In the genomic region with DNA sequence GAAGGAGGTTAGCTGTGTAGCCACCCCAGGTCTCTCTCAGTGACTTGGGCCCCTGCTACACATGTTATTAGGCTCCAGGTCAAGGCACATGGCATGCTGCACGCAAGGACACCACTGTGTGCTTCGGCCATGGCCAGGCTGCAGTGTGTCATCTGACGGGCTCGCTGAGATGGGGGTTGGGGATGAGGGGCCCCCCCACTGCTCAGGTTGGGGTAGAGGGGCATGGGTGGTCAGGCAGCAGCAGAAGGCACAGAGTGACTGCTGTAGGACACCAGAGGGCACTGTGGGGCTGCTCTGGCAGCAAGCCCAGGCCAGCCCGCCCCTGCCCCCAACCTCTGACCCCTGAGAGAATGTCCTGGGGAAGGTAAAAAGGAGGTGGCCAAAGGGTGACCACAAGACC, we compare ENCODE assay signal across 8 cellular contexts. TPM values are rescaled to one million over a fixed set of nuclear protein-coding genes. Genes with fewer than 3 reads are reported as not detected.
DNase-seq lines count a peak whose midpoint lies in the region; ATAC-seq and TF ChIP-seq lines count a peak whose summit lies in the region.

No MANE protein-coding gene starts in this region.

- ATAC-seq in GM21737 (IDR thresholded peaks at IDR 0.05; ENCODE audit: unreplicated experiment), result no peak

- no peaks in the 10 kb centered on the region for H3K27me3 ChIP-seq in dorsolateral prefrontal cortex

- no peak overlapping the region for H3K4me3 Mint-ChIP-seq in osteocyte (ENCODE audit: unreplicated experiment)

- peaks cover 31% of the 10 kb centered on the region for H3K4me1 Mint-ChIP-seq in osteocyte (ENCODE audit: unreplicated experiment)

- TF ChIP-seq CTCF in GM10266 (IDR thresholded peaks at IDR 0.05; ENCODE audit: control insufficient read depth, insufficient read depth, low read depth, missing control alignments) (peak; percentile 67), LNCaP clone FGC (IDR thresholded peaks at IDR 0.05; ENCODE audit: control insufficient read depth, extremely low read depth, insufficient read depth) (peak; percentile 58), dorsolateral prefrontal cortex (IDR thresholded peaks at IDR 0.05 in 54 of 56, conservative IDR thresholded peaks at IDR 0.05 in 2 of 56; ENCODE audit: low read depth in 1 of 56, partially characterized antibody in 56 of 56) (peak in 43 of 56 donors; percentile 3 to 49 (median 36)), osteocyte (IDR thresholded peaks at IDR 0.05) (peak; percentile 57)

- H3K27ac Mint-ChIP-seq in osteocyte (ENCODE audit: unreplicated experiment), result no peak overlapping the region

- H3K4me3 ChIP-seq in LNCaP clone FGC (ENCODE audit: low read depth, low read length), result no peak overlapping the region
- H3K4me3 ChIP-seq in dorsolateral prefrontal cortex, result no peak overlapping the region

- H3K27ac ChIP-seq in dorsolateral prefrontal cortex, result peak overlapping the region in 5 of 59 donors; percentile 11 to 35 (median 27)

- no peaks in the 10 kb centered on the region for H3K36me3 Mint-ChIP-seq in osteocyte (ENCODE audit: unreplicated experiment)

- intact Hi-C loops in dorsolateral prefrontal cortex (cut with DNase I), result loop anchor here (5.0 kb wide), 2 partner anchors 42 to 52 kb away; a partner anchor contains a TSS

- no peaks in the 10 kb centered on the region for H3K9me3 Mint-ChIP-seq in osteocyte (ENCODE audit: unreplicated experiment)

- DNase-seq in GM10266 (ENCODE audit: extremely low spot score), result no peak
- no peak for DNase-seq in LNCaP clone FGC (ENCODE audit: low read depth)
- DNase-seq in dorsolateral prefrontal cortex, result no peak
- DNase-seq in osteocyte (ENCODE audit: extremely low spot score, unreplicated experiment), result no peak
- DNase-seq in amniotic stem cell (lab: John Stamatoyannopoulos, UW), result no peak
- no peak for DNase-seq in mucosa of gallbladder (ENCODE audit: low spot score)
- DNase-seq in GDM1 (lab: John Stamatoyannopoulos, UW), result no peak

- H3K27me3 Mint-ChIP-seq in osteocyte (ENCODE audit: unreplicated experiment), result no peaks in the 10 kb centered on the region

RNA-seq across cellular contexts. Expression of a gene that starts 32.2 kb away (rescaled TPM):
- total RNA-seq in dorsolateral prefrontal cortex, result 100 to 1,000 TPM in 1 of 120 experiments, 10 to 100 TPM in 118, 1 to 10 TPM in 1; 7.4 to 118 (median 26.3) TPM
- total RNA-seq in osteocyte, result 159 and 178 TPM in 2 replicates
- total RNA-seq in mucosa of gallbladder, result 37.1 TPM

RNA-seq across cellular contexts. Expression of a gene that starts 51.0 kb away (rescaled TPM):
- total RNA-seq in dorsolateral prefrontal cortex (100 to 1,000 TPM in 39 of 120 experiments, 10 to 100 TPM in 81; 42.5 to 168 (median 93.8) TPM), osteocyte (82.9 and 102 TPM in 2 replicates), mucosa of gallbladder (68.1 TPM)

RNA-seq across cellular contexts. Expression of a gene that starts 51.7 kb away (rescaled TPM):
- 10 to 100 TPM in 119 of 120 experiments, 1 to 10 TPM in 1; 9.4 to 22.3 (median 15.4) TPM for total RNA-seq in dorsolateral prefrontal cortex
- total RNA-seq in osteocyte, result 17.6 and 18.3 TPM in 2 replicates
- 20.1 TPM for total RNA-seq in mucosa of gallbladder
